33 cellular contexts compared by ENCODE assay signal in the genomic region with DNA sequence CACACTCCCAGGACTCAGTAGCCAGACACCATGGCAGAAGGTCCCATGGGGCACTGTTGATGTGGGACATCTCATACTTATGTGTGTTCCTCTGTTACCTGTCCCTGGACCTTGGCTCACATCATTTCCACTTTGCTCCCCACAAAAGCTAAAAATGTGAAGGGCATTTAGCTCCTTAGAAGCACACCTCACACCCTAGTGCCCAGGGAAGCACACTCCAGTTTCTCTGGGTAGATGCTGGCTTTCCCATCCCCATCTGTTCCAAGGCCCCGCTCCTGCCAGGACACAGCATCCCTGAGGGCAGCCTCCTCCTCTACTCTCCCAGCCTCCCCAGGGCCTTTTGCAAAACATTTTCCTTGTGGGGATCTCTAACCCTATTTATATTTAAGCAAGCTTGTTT.
"Had no signal": no experiment of that assay in that cellular context is flagged by ENCODE, and none has a peak within 500 bp of the region (broad histone marks: within the 10 kb centered on the region; RNA-seq: fewer than 3 reads in every experiment).

No MANE protein-coding gene starts in this region.

- H3K27me3 ChIP-seq: adrenal gland, cardiac muscle cell had no signal

- H3K9me3 ChIP-seq: adrenal gland had no signal

- H3K27me3 Mint-ChIP-seq: activated B cell treated with CpG ODN at 0.5 μM for 24 hours; activated CD4-positive, alpha-beta memory T cell treated with anti-CD3 and anti-CD28 coated beads for 36 hours; activated CD4-positive, alpha-beta T cell treated with anti-CD3 and anti-CD28 coated beads, Interleukin-2, amount 10 ng/mL, durations not matched to agents 24 days and 14 days; activated CD8-positive, alpha-beta T cell treated with anti-CD3 and anti-CD28 coated beads for 36 hours; central memory CD8-positive, alpha-beta T cell; T-helper 17 cell had no signal

- H3K4me3 ChIP-seq: adrenal gland, cardiac muscle cell had no signal

- H3K4me1 ChIP-seq: adrenal gland had no signal

- H3K4me1 Mint-ChIP-seq: activated B cell treated with CpG ODN at 0.5 μM for 24 hours; activated CD4-positive, alpha-beta T cell treated with anti-CD3 and anti-CD28 coated beads, Interleukin-2, amount 10 ng/mL, durations not matched to agents 24 days and 14 days; activated naive CD8-positive, alpha-beta T cell treated with anti-CD3 and anti-CD28 coated beads for 36 hours; activated T-helper 17 cell treated with anti-CD3 and anti-CD28 coated beads, Interleukin-2, amount 50 U/mL, for 72 hours; central memory CD8-positive, alpha-beta T cell; T-cell; T-helper 17 cell had no signal

- H3K36me3 ChIP-seq: adrenal gland, cardiac muscle cell had no signal

- H3K27ac ChIP-seq: adrenal gland, cardiac muscle cell, VCaP had no signal

- H3K9me3 Mint-ChIP-seq: activated B cell treated with CpG ODN at 0.5 μM for 24 hours; activated CD4-positive, alpha-beta T cell treated with anti-CD3 and anti-CD28 coated beads, Interleukin-2, amount 10 ng/mL, durations not matched to agents 24 days and 14 days; activated CD8-positive, alpha-beta T cell treated with anti-CD3 and anti-CD28 coated beads for 36 hours; activated naive CD4-positive, alpha-beta T cell treated with anti-CD3 and anti-CD28 coated beads, Interleukin-2, amount 50 U/mL, for 72 hours; activated naive CD8-positive, alpha-beta T cell treated with anti-CD3 and anti-CD28 coated beads for 36 hours; activated T-cell treated with anti-CD3 and anti-CD28 coated beads, Interleukin-2, amount 50 U/mL, for 4 hours; activated T-helper 1 cell treated with anti-CD3 and anti-CD28 coated beads, Interleukin-12 subunit alpha, Interleukin-12 subunit beta, Interleukin-2, Interleukin-4 antibody, amounts not matched to agents 30 ng/mL and 10 ng/mL and 1 ng/mL, durations not matched to agents 14 hours and 24 hours and 36 hours; central memory CD8-positive, alpha-beta T cell had no signal

- H3K36me3 Mint-ChIP-seq: activated CD4-positive, alpha-beta memory T cell treated with anti-CD3 and anti-CD28 coated beads for 36 hours; activated naive CD4-positive, alpha-beta T cell treated with anti-CD3 and anti-CD28 coated beads, Interleukin-2, amount 50 U/mL, for 72 hours; activated naive CD8-positive, alpha-beta T cell treated with anti-CD3 and anti-CD28 coated beads for 36 hours; brain; T-cell had no signal

- H3K27ac Mint-ChIP-seq: activated B cell treated with CpG ODN at 0.5 μM for 24 hours; activated CD4-positive, alpha-beta memory T cell treated with anti-CD3 and anti-CD28 coated beads for 36 hours; activated CD4-positive, alpha-beta T cell treated with anti-CD3 and anti-CD28 coated beads, Interleukin-2, amount 10 ng/mL, durations not matched to agents 24 days and 14 days; activated CD8-positive, alpha-beta T cell treated with anti-CD3 and anti-CD28 coated beads for 36 hours; activated naive CD4-positive, alpha-beta T cell treated with anti-CD3 and anti-CD28 coated beads for 36 hours; activated naive CD4-positive, alpha-beta T cell treated with anti-CD3 and anti-CD28 coated beads, Interleukin-2, amount 50 U/mL, for 72 hours; activated naive CD8-positive, alpha-beta T cell treated with anti-CD3 and anti-CD28 coated beads for 36 hours; activated T-cell treated with anti-CD3 and anti-CD28 coated beads, Interleukin-2, amount 50 U/mL, for 72 hours; activated T-helper 1 cell treated with anti-CD3 and anti-CD28 coated beads, Interleukin-12 subunit alpha, Interleukin-12 subunit beta, Interleukin-2, Interleukin-4 antibody, amounts not matched to agents 30 ng/mL and 10 ng/mL and 1 ng/mL, durations not matched to agents 14 hours and 24 hours and 36 hours; activated T-helper 17 cell treated with anti-CD3 and anti-CD28 coated beads, Interleukin-2, amount 50 U/mL, for 72 hours; T-cell; T-helper 17 cell had no signal

- H3K4me3 Mint-ChIP-seq: activated B cell treated with CpG ODN at 0.5 μM for 24 hours; activated CD4-positive, alpha-beta memory T cell treated with anti-CD3 and anti-CD28 coated beads for 36 hours; activated CD4-positive, alpha-beta T cell treated with anti-CD3 and anti-CD28 coated beads, Interleukin-2, amount 10 ng/mL, durations not matched to agents 24 days and 14 days; activated CD8-positive, alpha-beta T cell treated with anti-CD3 and anti-CD28 coated beads for 36 hours; activated naive CD4-positive, alpha-beta T cell treated with anti-CD3 and anti-CD28 coated beads for 36 hours; activated naive CD8-positive, alpha-beta T cell treated with anti-CD3 and anti-CD28 coated beads for 36 hours; activated T-cell treated with anti-CD3 and anti-CD28 coated beads, Interleukin-2, amount 50 U/mL, for 4 hours; activated T-cell treated with anti-CD3 and anti-CD28 coated beads, Interleukin-2, amount 50 U/mL, for 72 hours; activated T-helper 1 cell treated with anti-CD3 and anti-CD28 coated beads, Interleukin-12 subunit alpha, Interleukin-12 subunit beta, Interleukin-2, Interleukin-4 antibody, amounts not matched to agents 30 ng/mL and 10 ng/mL and 1 ng/mL, durations not matched to agents 14 hours and 24 hours and 36 hours; activated T-helper 17 cell treated with anti-CD3 and anti-CD28 coated beads, Interleukin-2, amount 50 U/mL, for 72 hours; brain; central memory CD8-positive, alpha-beta T cell; T-cell; T-helper 17 cell had no signal

- DNase-seq: activated B cell treated with CpG ODN at 0.5 μM for 24 hours; activated CD4-positive, alpha-beta memory T cell treated with anti-CD3 and anti-CD28 coated beads for 36 hours; activated CD4-positive, alpha-beta T cell treated with anti-CD3 and anti-CD28 coated beads for 4 hours; activated CD4-positive, alpha-beta T cell treated with anti-CD3 and anti-CD28 coated beads, Interleukin-2, amount 10 ng/mL, durations not matched to agents 24 days and 14 days; activated CD4-positive, alpha-beta T cell treated with anti-CD3 and anti-CD28 coated beads, Interleukin-2, amount 50 U/mL, for 1 hour; activated CD4-positive, alpha-beta T cell treated with anti-CD3 and anti-CD28 coated beads, Interleukin-2, amount 50 U/mL, for 4 hours; activated CD4-positive, CD25-positive, alpha-beta regulatory T cell treated with anti-CD3 and anti-CD28 coated beads, Interleukin-2, amount 50 U/mL, for 72 hours; activated CD8-positive, alpha-beta memory T cell treated with anti-CD3 and anti-CD28 coated beads, Interleukin-2, amount 50 U/mL, for 4 hours; activated CD8-positive, alpha-beta T cell treated with anti-CD3 and anti-CD28 coated beads for 36 hours; activated effector memory CD4-positive, alpha-beta T cell treated with anti-CD3 and anti-CD28 coated beads, Interleukin-2, amount 50 U/mL, for 16 hours; activated gamma-delta T cell treated with Interleukin-2 at 50 U/mL for 16 hours; activated naive CD4-positive, alpha-beta T cell; activated naive CD4-positive, alpha-beta T cell treated with anti-CD3 and anti-CD28 coated beads for 36 hours; activated naive CD4-positive, alpha-beta T cell treated with anti-CD3 and anti-CD28 coated beads, Interleukin-2, amount 50 U/mL, for 16 hours; activated naive CD8-positive, alpha-beta T cell treated with anti-CD3 and anti-CD28 coated beads for 36 hours; activated T-cell treated with anti-CD3 and anti-CD28 coated beads for 4 hours; activated T-cell treated with anti-CD3 and anti-CD28 coated beads, Interleukin-2, amount 50 U/mL, for 1 hour; activated T-cell treated with anti-CD3 and anti-CD28 coated beads, Interleukin-2, amount 50 U/mL, for 4 hours; activated T-cell treated with anti-CD3 and anti-CD28 coated beads, Interleukin-2, amount 50 U/mL, for 72 hours; adrenal gland; amniotic stem cell; aorta; caudate nucleus; cerebellar nuclear complex; T-cell; T-helper 17 cell had no signal

- ATAC-seq: activated CD8-positive, alpha-beta T cell treated with anti-CD3 and anti-CD28 coated beads for 36 hours; activated naive CD4-positive, alpha-beta T cell treated with anti-CD3 and anti-CD28 coated beads, Interleukin-2, amount 50 U/mL, for 72 hours; activated T-cell treated with anti-CD3 and anti-CD28 coated beads, Interleukin-2, amount 50 U/mL, for 4 hours; activated T-cell treated with anti-CD3 and anti-CD28 coated beads, Interleukin-2, amount 50 U/mL, for 72 hours; activated T-helper 17 cell treated with anti-CD3 and anti-CD28 coated beads, Interleukin-2, amount 50 U/mL, for 72 hours; T-cell; T-helper 17 cell had no signal
